11 cellular contexts compared by ENCODE assay signal in genomic region chr2:37589298-37589697, GRCh38.
DNase-seq lines count a peak whose midpoint lies in the region; ATAC-seq and TF ChIP-seq lines count a peak whose summit lies in the region.
"Had no signal": no experiment of that assay in that cellular context is flagged by ENCODE, and none has a peak within 500 bp of the region (broad histone marks: within the 10 kb centered on the region; RNA-seq: fewer than 3 reads in every experiment).

No MANE protein-coding gene starts in this region.

- no peaks in the 10 kb centered on the region for H4K20me1 ChIP-seq in SK-N-SH (ENCODE audit: insufficient read depth)

- H3K4me2 ChIP-seq in SK-N-SH = peak overlapping the region; percentile 30; the same call in 1 of the 2 replicates

- WGBS in SK-N-SH (ENCODE audit: low lambda C conversion rate) = 39% methylated on average over 3 of the region's 3 CpGs

- TF ChIP-seq EP300 in SK-N-SH (IDR thresholded peaks at IDR 0.05; ENCODE audit: borderline replicate concordance in 1 of 2, low read depth in 1 of 2, low read length in 1 of 2) = peak in 1 of 2 experiments; percentile 50; a peak in 1 of 4 replicates

- H3K4me3 Mint-ChIP-seq in memory B cell (no peak overlapping the region), immature natural killer cell (peak overlapping the region in 1 of 5 donors; percentile 9)
- H3K4me3 Mint-ChIP-seq: activated naive CD8-positive, alpha-beta T cell treated with anti-CD3 and anti-CD28 coated beads, Interleukin-2, amount 10 ng/mL, durations not matched to agents 7 days and 5 days had no signal

- H3K9ac ChIP-seq in SK-N-SH = peak overlapping the region; percentile 37; the same call in 1 of the 2 replicates

- no peaks in the 10 kb centered on the region for H3K27me3 ChIP-seq in SK-N-SH (ENCODE audit: insufficient read depth)

- no peaks in the 10 kb centered on the region for H3K79me2 ChIP-seq in SK-N-SH (ENCODE audit: insufficient read depth)

- H3K27ac ChIP-seq in SK-N-SH (ENCODE audit: low read depth in 2 of 2, low read length in 1 of 2) = peak overlapping the region; percentile 56 to 96; a peak in 3 of 4 replicates

- H3K9me2 ChIP-seq in SK-N-SH = no peaks in the 10 kb centered on the region

- POLR2A ChIA-PET in SK-N-SH (lab: Yijun Ruan, JAX) = no interaction called here

- no peaks in the 10 kb centered on the region for H3K36me3 ChIP-seq in SK-N-SH (replicated peaks in 1 of 2; ENCODE audit: control insufficient read depth in 1 of 2, insufficient read depth in 2 of 2, low read length in 1 of 2)

- no peak overlapping the region for H3K4me3 ChIP-seq in SK-N-SH (ENCODE audit: low read depth in 2 of 2, low read length in 1 of 2)

- no peak for TF ChIP-seq CTCF in SK-N-SH (IDR thresholded peaks at IDR 0.05)

- DNase-seq in EH (ENCODE audit: low read depth) = peak; percentile 44
- DNase-seq in SK-N-SH = no peak
- no peak for DNase-seq in memory B cell (ENCODE audit: low spot score in 2 of 2)
- DNase-seq in SIG-M5 treated with dmso at 0.1 percent for 504 hours (lab: John Stamatoyannopoulos, UW; ENCODE audit: unreplicated experiment) = no peak
- no peak for DNase-seq in immature natural killer cell
- DNase-seq in putamen (ENCODE audit: low spot score) = no peak
- DNase-seq: activated naive CD8-positive, alpha-beta T cell treated with anti-CD3 and anti-CD28 coated beads, Interleukin-2, amount 10 ng/mL, durations not matched to agents 7 days and 5 days; NCI-H2171; stimulated activated CD4-positive, alpha-beta T cell treated with anti-CD3 and anti-CD28 coated beads, Interleukin-12 subunit alpha, Interleukin-12 subunit beta, amount 100 ng/mL, for 4 hours had no signal

- H3K9me3 Mint-ChIP-seq in memory B cell = no peaks in the 10 kb centered on the region
- peaks cover 0 to 8% (median 4%) of the 10 kb centered on the region in 6 donors for H3K9me3 Mint-ChIP-seq in immature natural killer cell

- H3F3A ChIP-seq in SK-N-SH (replicated peaks; ENCODE audit: insufficient read depth) = peaks cover 51% of the 10 kb centered on the region

- ATAC-seq in GM21447 (IDR thresholded peaks at IDR 0.05; ENCODE audit: unreplicated experiment) (peak; percentile 44), memory B cell (ENCODE audit: low read depth) (peak; percentile 49), HG03045 (IDR thresholded peaks at IDR 0.05; ENCODE audit: unreplicated experiment) (no peak)

- CTCF ChIA-PET in SK-N-SH (lab: Yijun Ruan, JAX) = interaction anchor here (1.4 kb wide), 1 partner anchor 36 kb away, joined by 3 read pairs; no protein-coding TSS in a partner anchor

- H3K4me1 Mint-ChIP-seq in memory B cell = peaks cover 36% of the 10 kb centered on the region
- peaks cover 71 to 78% of the 10 kb centered on the region in 2 donors for H3K4me1 Mint-ChIP-seq in immature natural killer cell

- no peaks in the 10 kb centered on the region for H3K36me3 Mint-ChIP-seq in memory B cell
- peaks cover 0 to 5% (median 4%) of the 10 kb centered on the region in 3 donors for H3K36me3 Mint-ChIP-seq in immature natural killer cell
- H3K36me3 Mint-ChIP-seq: activated naive CD8-positive, alpha-beta T cell treated with anti-CD3 and anti-CD28 coated beads, Interleukin-2, amount 10 ng/mL, durations not matched to agents 7 days and 5 days had no signal

- H3K9me3 ChIP-seq in SK-N-SH = peaks cover 1% of the 10 kb centered on the region; the same call in 1 of the 2 replicates

- H3K27me3 Mint-ChIP-seq in memory B cell (no peaks in the 10 kb centered on the region), immature natural killer cell (ENCODE audit: low read depth in 3 of 3) (peaks cover 0 to 2% (median 0%) of the 10 kb centered on the region in 3 donors)
- H3K27me3 Mint-ChIP-seq: activated naive CD8-positive, alpha-beta T cell treated with anti-CD3 and anti-CD28 coated beads, Interleukin-2, amount 10 ng/mL, durations not matched to agents 7 days and 5 days had no signal

- TF ChIP-seq RAD21 in SK-N-SH (IDR thresholded peaks at IDR 0.05; ENCODE audit: low read length) = no peak

- H3K4me1 ChIP-seq in SK-N-SH (ENCODE audit: control insufficient read depth in 1 of 2, insufficient read depth in 2 of 2, low read depth in 1 of 2, low read length in 1 of 2) = peaks cover 9 to 66% of the 10 kb centered on the region in 2 experiments

- peak overlapping the region; percentile 17; the same call in 1 of the 2 replicates for H2AFZ ChIP-seq in SK-N-SH (ENCODE audit: low read depth)

- peak overlapping the region; percentile 9 for H3K27ac Mint-ChIP-seq in memory B cell
- H3K27ac Mint-ChIP-seq in immature natural killer cell = peak overlapping the region in 2 of 6 donors; percentile 25 to 28
- H3K27ac Mint-ChIP-seq: activated naive CD8-positive, alpha-beta T cell treated with anti-CD3 and anti-CD28 coated beads, Interleukin-2, amount 10 ng/mL, durations not matched to agents 7 days and 5 days had no signal

TF ChIP-seq in SK-N-SH, 30 proteins besides CTCF, POLR2A, EP300 and RAD21:
- TF ChIP-seq MEF2A (IDR thresholded peaks at IDR 0.05; ENCODE audit: borderline replicate concordance, low read depth) = no peak
- TF ChIP-seq JUND (IDR thresholded peaks at IDR 0.05) = peak; percentile 53; the same call in 1 of the 2 replicates
- 0 out of 2 replicates have a peak, but pooled peaks have one; percentile 20 for TF ChIP-seq POLR2AphosphoS5 (IDR thresholded peaks at IDR 0.05; ENCODE audit: low read depth, low read length)
- TF ChIP-seq FOSL2 (IDR thresholded peaks at IDR 0.05; ENCODE audit: borderline replicate concordance, low read depth) = peak; percentile 81; the same call in 1 of the 2 replicates
- no peak for TF ChIP-seq RFX5 (IDR thresholded peaks at IDR 0.05; ENCODE audit: low read length)
- no peak for TF ChIP-seq FOXM1 (IDR thresholded peaks at IDR 0.05; ENCODE audit: low read depth)
- no peak for TF ChIP-seq NRF1 (IDR thresholded peaks at IDR 0.05; ENCODE audit: low read depth, low read length)
- TF ChIP-seq ELF1 (IDR thresholded peaks at IDR 0.05) = no peak
- TF ChIP-seq GABPA (IDR thresholded peaks at IDR 0.05; ENCODE audit: low read depth) = 0 out of 2 replicates have a peak, but pooled peaks have one; percentile 6
- peak; percentile 48 for TF ChIP-seq TCF12 (IDR thresholded peaks at IDR 0.05)
- TF ChIP-seq YY1 (IDR thresholded peaks at IDR 0.05; ENCODE audit: low read depth) = peak; percentile 40; the same call in 1 of the 2 replicates
- no peak for TF ChIP-seq RCOR1 (IDR thresholded peaks at IDR 0.05; ENCODE audit: low read length)
- TF ChIP-seq ZBTB33 (IDR thresholded peaks at IDR 0.05; ENCODE audit: borderline replicate concordance, low read depth) = no peak
- TF ChIP-seq MAX (IDR thresholded peaks at IDR 0.05; ENCODE audit: low read depth) = no peak
TF ChIP-seq in SK-N-SH: peak in this region for 6.
